Comparison of ENCODE assay signal across 9 cellular contexts in the genomic region with DNA sequence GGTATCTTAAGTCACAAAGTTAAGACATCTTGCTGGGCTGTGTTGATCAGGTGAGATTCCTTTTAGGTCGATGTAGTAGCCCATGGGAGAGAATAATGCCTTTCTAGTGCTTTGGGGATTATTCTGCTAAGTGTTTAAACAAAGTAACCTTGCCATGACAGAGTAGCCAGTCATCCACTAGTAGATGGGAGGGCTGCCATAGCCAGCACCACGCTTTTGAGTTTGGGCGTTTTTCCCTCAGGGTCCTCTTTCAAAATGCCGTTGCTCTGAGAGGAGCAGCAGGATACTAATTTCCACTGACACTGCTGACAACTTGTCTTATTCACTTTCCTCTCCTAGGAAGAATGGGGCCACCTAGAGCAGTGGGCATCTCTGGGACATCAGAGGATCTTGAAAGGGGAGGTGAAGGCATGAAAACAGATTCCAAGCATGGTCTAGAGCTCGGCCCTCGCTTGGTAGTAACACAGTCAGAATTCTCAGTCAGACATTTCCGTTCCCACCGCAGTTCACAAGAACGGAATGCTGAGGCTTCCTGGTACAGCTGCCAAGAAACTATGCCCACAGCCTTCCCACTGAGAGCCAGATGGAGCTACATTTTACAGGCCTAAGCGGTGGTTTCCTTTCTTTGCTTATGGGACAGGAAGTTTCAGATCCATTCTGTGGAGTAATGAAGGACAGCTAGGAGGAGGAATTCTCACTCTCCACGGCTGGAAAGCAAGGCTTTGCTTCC. TPM values are rescaled to one million over a fixed set of nuclear protein-coding genes. Genes with fewer than 3 reads are reported as not detected.
DNase-seq lines count a peak whose midpoint lies in the region; ATAC-seq and TF ChIP-seq lines count a peak whose summit lies in the region.
"Had no signal": no experiment of that assay in that cellular context is flagged by ENCODE, and none has a peak within 500 bp of the region (broad histone marks: within the 10 kb centered on the region; RNA-seq: fewer than 3 reads in every experiment).

No MANE protein-coding gene starts in this region.

- H3K27ac ChIP-seq in breast epithelium (peak overlapping the region; percentile 89 to 93), transverse colon (peak overlapping the region; percentile 29 to 70 (median 64))

- ATAC-seq in left lobe of liver: peak; percentile 30
- no peak for ATAC-seq in activated T-helper 17 cell treated with anti-CD3 and anti-CD28 coated beads, Interleukin-2, amount 50 U/mL, for 72 hours (replicated peaks)
- no peak for ATAC-seq in T-helper 17 cell

- intact Hi-C loops in breast epithelium (cut with DNase I; ENCODE audit: low total_unique reads) (no loop called here), transverse colon (cut with DNase I; ENCODE audit: low total_unique reads) (no loop called here)

- H3K4me1 ChIP-seq in breast epithelium (no peaks in the 10 kb centered on the region), transverse colon (peaks cover 0 to 19% (median 5%) of the 10 kb centered on the region in 4 donors)

- no peak overlapping the region for H3K27ac Mint-ChIP-seq in activated T-helper 17 cell treated with anti-CD3 and anti-CD28 coated beads, Interleukin-2, amount 50 U/mL, for 72 hours
- no peak overlapping the region for H3K27ac Mint-ChIP-seq in T-helper 17 cell

- H3K4me3 ChIP-seq in breast epithelium (peak overlapping the region in 1 of 3 donors; percentile 4), transverse colon (no peak overlapping the region)

- H3K27me3 Mint-ChIP-seq in activated T-helper 17 cell treated with anti-CD3 and anti-CD28 coated beads, Interleukin-2, amount 50 U/mL, for 72 hours: no peaks in the 10 kb centered on the region
- H3K27me3 Mint-ChIP-seq in T-helper 17 cell: peaks cover 6% of the 10 kb centered on the region

- TF ChIP-seq CTCF in breast epithelium (IDR thresholded peaks at IDR 0.05) (no peak), transverse colon (IDR thresholded peaks at IDR 0.05) (no peak)

- 31 to 50% methylated on average over 2 to 11 of the region's 11 CpGs for WGBS in transverse colon (ENCODE audit: low coverage in 1 of 2), 2 donors

- H3K4me3 Mint-ChIP-seq in activated T-helper 17 cell treated with anti-CD3 and anti-CD28 coated beads, Interleukin-2, amount 50 U/mL, for 72 hours: no peak overlapping the region
- no peak overlapping the region for H3K4me3 Mint-ChIP-seq in T-helper 17 cell

- TF ChIP-seq EP300 in transverse colon (IDR thresholded peaks at IDR 0.05; ENCODE audit: low read depth): no peak

- no peaks in the 10 kb centered on the region for H3K27me3 ChIP-seq in breast epithelium
- H3K27me3 ChIP-seq in transverse colon: no peaks in the 10 kb centered on the region

- H3K36me3 ChIP-seq in breast epithelium (no peaks in the 10 kb centered on the region), transverse colon (no peaks in the 10 kb centered on the region)

- no peaks in the 10 kb centered on the region for H3K9me3 Mint-ChIP-seq in activated T-helper 17 cell treated with anti-CD3 and anti-CD28 coated beads, Interleukin-2, amount 50 U/mL, for 72 hours

- no peak for TF ChIP-seq POLR2A in breast epithelium (IDR thresholded peaks at IDR 0.05)
- TF ChIP-seq POLR2A in transverse colon (IDR thresholded peaks at IDR 0.05): no peak

- H3K9me3 ChIP-seq in breast epithelium (no peaks in the 10 kb centered on the region), transverse colon (no peaks in the 10 kb centered on the region), T-helper 17 cell (ENCODE audit: control insufficient read depth, low read length, poor library complexity, severe bottlenecking) (no peaks in the 10 kb centered on the region)

- DNase-seq in HS-5 (ENCODE audit: low read depth) (peak; percentile 47), breast epithelium (ENCODE audit: low spot score in 2 of 2) (peak; percentile 60 to 79), left lobe of liver (ENCODE audit: low spot score) (no peak), transverse colon (peak; percentile 66), NCI-H146 (lab: John Stamatoyannopoulos, UW) (no peak), NOMO-1 (lab: John Stamatoyannopoulos, UW; ENCODE audit: unreplicated experiment in 2 of 2) (no peak), T-helper 17 cell (no peak)
- DNase-seq: NCI-H510A treated with DMSO at 0.1 percent for 48 hours had no signal

- in situ Hi-C loops in transverse colon (cut with MboI; ENCODE audit: low pct_ligation_motif_present in 1 of 4, low pct_unique_long_range_greater_than_20kb in 1 of 4, low sequenced_read_pairs in 3 of 4): loop anchor here (25.0 kb wide), 1 partner anchor 605 kb away; no protein-coding TSS in a partner anchor

- H3K4me1 Mint-ChIP-seq in activated T-helper 17 cell treated with anti-CD3 and anti-CD28 coated beads, Interleukin-2, amount 50 U/mL, for 72 hours: peaks cover 4% of the 10 kb centered on the region
- H3K4me1 Mint-ChIP-seq in T-helper 17 cell: peaks cover 18% of the 10 kb centered on the region

- H3K36me3 Mint-ChIP-seq in activated T-helper 17 cell treated with anti-CD3 and anti-CD28 coated beads, Interleukin-2, amount 50 U/mL, for 72 hours (ENCODE audit: low read depth): no peaks in the 10 kb centered on the region
- H3K36me3 Mint-ChIP-seq in T-helper 17 cell (ENCODE audit: low read depth): peaks cover 4% of the 10 kb centered on the region

RNA-seq across cellular contexts. Expression of a gene that starts 15.3 kb away (rescaled TPM):
- total RNA-seq in breast epithelium: 10 to 100 TPM; 60.9 to 74.1 (median 63.6) TPM
- 22.6 TPM for total RNA-seq in left lobe of liver
- total RNA-seq in transverse colon: 100 to 1,000 TPM in 1 of 4 donors, 10 to 100 TPM in 3; 25.9 to 132 (median 67.0) TPM
- total RNA-seq in activated T-helper 17 cell treated with anti-CD3 and anti-CD28 coated beads, Interleukin-2, amount 50 U/mL, for 72 hours: 10 to 100 TPM; 56.1 to 87.8 TPM
- total RNA-seq in T-helper 17 cell: 10 to 100 TPM; 60.1 to 72.5 TPM

Comparison
In these comparisons a context has a peak if more than half of its experiments do, and no peak if none do; other contexts are left out.
1. DNase-seq: peak in HS-5 (single experiment), breast epithelium (2 of 2) and transverse colon (single experiment); none in left lobe of liver (single experiment), NCI-H146 (single experiment), NOMO-1 (0 of 2) and T-helper 17 cell (0 of 3).